31 cellular contexts compared by ENCODE assay signal in the genomic region with DNA sequence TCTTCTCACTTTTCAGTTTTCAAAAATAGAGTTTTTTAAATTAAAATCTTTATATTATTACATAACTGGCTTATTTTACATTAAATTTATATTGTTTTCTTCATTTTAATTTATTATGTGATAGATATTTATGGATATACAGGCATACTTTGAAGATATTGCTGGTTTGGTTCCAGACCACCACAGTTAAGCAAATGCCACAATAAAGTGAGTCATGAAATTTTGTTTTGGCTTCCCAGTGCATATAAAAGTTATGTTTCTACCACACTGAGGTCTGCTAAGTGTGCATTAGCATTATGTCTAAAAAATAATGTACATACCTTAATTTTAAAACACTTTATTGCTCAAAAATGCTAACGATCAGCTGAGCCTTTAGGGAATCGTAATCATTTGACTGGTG. TPM values are rescaled to one million over a fixed set of nuclear protein-coding genes. Genes with fewer than 3 reads are reported as not detected.
DNase-seq lines count a peak whose midpoint lies in the region; ATAC-seq, FAIRE-seq and TF ChIP-seq lines count a peak whose summit lies in the region.
"Had no signal": no experiment of that assay in that cellular context is flagged by ENCODE, and none has a peak within 500 bp of the region (broad histone marks: within the 10 kb centered on the region; RNA-seq: fewer than 3 reads in every experiment).

No MANE protein-coding gene starts in this region.

- no peak for TF ChIP-seq POLR2A in uterus (IDR thresholded peaks at IDR 0.05)

- peak; percentile 21 for FAIRE-seq in G401.6 (lab: Jason Lieb, UNC)
- FAIRE-seq in astrocyte (lab: Jason Lieb, UNC), result no peak
- no peak for FAIRE-seq in kidney (lab: Jason Lieb, UNC)

- no peaks in the 10 kb centered on the region for H3K9me3 Mint-ChIP-seq in astrocyte (ENCODE audit: unreplicated experiment)
- H3K9me3 Mint-ChIP-seq in stimulated activated naive CD8-positive, alpha-beta T cell treated with anti-CD3 and anti-CD28 coated beads, Interleukin-15, amount 100 ng/mL, for 72 hours, result no peaks in the 10 kb centered on the region
- H3K9me3 Mint-ChIP-seq: activated naive CD8-positive, alpha-beta T cell treated with anti-CD3 and anti-CD28 coated beads, Interleukin-2, amount 50 U/mL, for 24 hours; endodermal cell; IgD-negative memory B cell; memory B cell; naive B cell; stimulated activated naive B cell treated with anti-CD40 and anti-IgM and Interleukin-4, amounts not matched to agents 10 μg/mL and 1 μg/mL and 100 μg/mL, for 72 hours had no signal

- H3K36me3 ChIP-seq in astrocyte (ENCODE audit: insufficient read depth, low read length) (no peaks in the 10 kb centered on the region), uterus (no peaks in the 10 kb centered on the region), kidney (ENCODE audit: control insufficient read depth in 1 of 2, insufficient read depth in 2 of 2, low read length in 2 of 2) (peaks cover 3 to 5% of the 10 kb centered on the region in 2 donors)

- no peak for ATAC-seq in stimulated activated naive CD8-positive, alpha-beta T cell treated with anti-CD3 and anti-CD28 coated beads, Interleukin-15, amount 100 ng/mL, for 72 hours
- ATAC-seq: activated naive CD8-positive, alpha-beta T cell treated with anti-CD3 and anti-CD28 coated beads, Interleukin-2, amount 50 U/mL, for 24 hours; heart left ventricle; left colon; stimulated activated naive B cell treated with anti-CD40 and anti-IgM and Interleukin-4, amounts not matched to agents 10 μg/mL and 1 μg/mL and 100 μg/mL, for 72 hours had no signal

- H3K9me3 ChIP-seq in astrocyte (ENCODE audit: insufficient read depth, low read depth, low read length) (no peaks in the 10 kb centered on the region), uterus (no peaks in the 10 kb centered on the region), kidney (ENCODE audit: control insufficient read depth in 1 of 2, low read length in 2 of 2) (no peaks in the 10 kb centered on the region)
- H3K9me3 ChIP-seq: BE2C, esophagus squamous epithelium, heart left ventricle, SJSA1, thoracic aorta had no signal

- H2AFZ ChIP-seq in astrocyte (ENCODE audit: low read depth, low read length), result no peak overlapping the region

- no peak overlapping the region for H3K4me3 Mint-ChIP-seq in astrocyte (ENCODE audit: unreplicated experiment)
- H3K4me3 Mint-ChIP-seq in stimulated activated naive CD8-positive, alpha-beta T cell treated with anti-CD3 and anti-CD28 coated beads, Interleukin-15, amount 100 ng/mL, for 72 hours, result no peak overlapping the region
- H3K4me3 Mint-ChIP-seq: activated naive CD8-positive, alpha-beta T cell treated with anti-CD3 and anti-CD28 coated beads, Interleukin-2, amount 50 U/mL, for 24 hours; endodermal cell; IgD-negative memory B cell; memory B cell; naive B cell; stimulated activated naive B cell treated with anti-CD40 and anti-IgM and Interleukin-4, amounts not matched to agents 10 μg/mL and 1 μg/mL and 100 μg/mL, for 72 hours had no signal

- no peaks in the 10 kb centered on the region for H3K27me3 Mint-ChIP-seq in astrocyte (ENCODE audit: low read depth, unreplicated experiment)
- H3K27me3 Mint-ChIP-seq in stimulated activated naive CD8-positive, alpha-beta T cell treated with anti-CD3 and anti-CD28 coated beads, Interleukin-15, amount 100 ng/mL, for 72 hours, result no peaks in the 10 kb centered on the region
- H3K27me3 Mint-ChIP-seq: activated naive CD8-positive, alpha-beta T cell treated with anti-CD3 and anti-CD28 coated beads, Interleukin-2, amount 50 U/mL, for 24 hours; IgD-negative memory B cell; memory B cell; naive B cell; stimulated activated naive B cell treated with anti-CD40 and anti-IgM and Interleukin-4, amounts not matched to agents 10 μg/mL and 1 μg/mL and 100 μg/mL, for 72 hours had no signal

- H3K4me1 Mint-ChIP-seq in astrocyte (ENCODE audit: low read depth, unreplicated experiment), result peaks cover 13% of the 10 kb centered on the region
- H3K4me1 Mint-ChIP-seq in stimulated activated naive CD8-positive, alpha-beta T cell treated with anti-CD3 and anti-CD28 coated beads, Interleukin-15, amount 100 ng/mL, for 72 hours, result peaks cover 11% of the 10 kb centered on the region
- H3K4me1 Mint-ChIP-seq: activated naive CD8-positive, alpha-beta T cell treated with anti-CD3 and anti-CD28 coated beads, Interleukin-2, amount 50 U/mL, for 24 hours had no signal

- H3K27ac ChIP-seq in astrocyte (ENCODE audit: low read depth, low read length) (no peak overlapping the region), uterus (no peak overlapping the region), kidney (ENCODE audit: low read depth in 2 of 2, low read length in 2 of 2) (no peak overlapping the region)
- H3K27ac ChIP-seq: cardiac muscle cell, esophagus squamous epithelium, heart left ventricle, SJSA1, skin epidermis, thoracic aorta had no signal

- H3K4me1 ChIP-seq in astrocyte (ENCODE audit: insufficient read depth, low read length) (peaks cover 6% of the 10 kb centered on the region), uterus (no peaks in the 10 kb centered on the region), kidney (ENCODE audit: control insufficient read depth in 1 of 2, insufficient read depth in 1 of 2, low read depth in 1 of 2, low read length in 2 of 2) (peaks cover 0 to 5% of the 10 kb centered on the region in 2 donors)
- H3K4me1 ChIP-seq: SJSA1 had no signal

- H3K4me3 ChIP-seq in astrocyte (ENCODE audit: insufficient read depth, low read depth, low read length), result no peak overlapping the region
- no peak overlapping the region for H3K4me3 ChIP-seq in uterus
- no peak overlapping the region for H3K4me3 ChIP-seq in kidney (ENCODE audit: low read length in 2 of 2)
- H3K4me3 ChIP-seq: cardiac muscle cell, esophagus squamous epithelium, heart left ventricle, SJSA1, skin epidermis, thoracic aorta had no signal

- H3K27me3 ChIP-seq in astrocyte (ENCODE audit: insufficient read depth, low read length) (no peaks in the 10 kb centered on the region), uterus (no peaks in the 10 kb centered on the region)
- H3K27me3 ChIP-seq: BE2C, cardiac muscle cell, esophagus squamous epithelium, heart left ventricle, SJSA1 had no signal

- peaks cover 9% of the 10 kb centered on the region for H3K36me3 Mint-ChIP-seq in astrocyte (ENCODE audit: low read depth, unreplicated experiment)

- peaks cover 1% of the 10 kb centered on the region for H3K79me2 ChIP-seq in astrocyte (ENCODE audit: insufficient read depth, low read length)

- H4K20me1 ChIP-seq in astrocyte (ENCODE audit: insufficient read depth, low read length), result peaks cover 48% of the 10 kb centered on the region

- intact Hi-C loops in uterus (cut with DNase I; ENCODE audit: low total_unique reads), result no loop called here
- intact Hi-C loops in kidney (cut with DNase I), result no loop called here

- H3K9ac ChIP-seq in astrocyte (ENCODE audit: low read length) (no peak overlapping the region), kidney (ENCODE audit: low read length in 2 of 2) (no peak overlapping the region)

- H3K4me2 ChIP-seq in astrocyte (ENCODE audit: low read length), result no peak overlapping the region

- H3K27ac Mint-ChIP-seq in astrocyte (ENCODE audit: unreplicated experiment), result no peak overlapping the region
- H3K27ac Mint-ChIP-seq in stimulated activated naive CD8-positive, alpha-beta T cell treated with anti-CD3 and anti-CD28 coated beads, Interleukin-15, amount 100 ng/mL, for 72 hours, result no peak overlapping the region
- H3K27ac Mint-ChIP-seq: activated naive CD8-positive, alpha-beta T cell treated with anti-CD3 and anti-CD28 coated beads, Interleukin-2, amount 50 U/mL, for 24 hours; endodermal cell; IgD-negative memory B cell; memory B cell; stimulated activated naive B cell treated with anti-CD40 and anti-IgM and Interleukin-4, amounts not matched to agents 10 μg/mL and 1 μg/mL and 100 μg/mL, for 72 hours had no signal

- no peak for TF ChIP-seq CTCF in astrocyte (IDR thresholded peaks at IDR 0.05; ENCODE audit: insufficient read depth, low read depth, low read length)
- no peak for TF ChIP-seq CTCF in uterus (IDR thresholded peaks at IDR 0.05)
- TF ChIP-seq CTCF in kidney (IDR thresholded peaks at IDR 0.05; ENCODE audit: borderline replicate concordance, extremely low read depth, insufficient read depth), result no peak

- DNase-seq in astrocyte (ENCODE audit: low read depth) (peak; percentile 20), fibroblast of peridontal ligament (ENCODE audit: extremely low read depth) (peak; percentile 70), uterus (no peak), kidney tubule cell (ENCODE audit: low spot score) (no peak), kidney (no peak)
- DNase-seq in stimulated activated naive CD8-positive, alpha-beta T cell treated with anti-CD3 and anti-CD28 coated beads, Interleukin-15, amount 100 ng/mL, for 72 hours, result no peak
- DNase-seq: activated CD8-positive, alpha-beta memory T cell treated with anti-CD3 and anti-CD28 coated beads for 24 hours; activated gamma-delta T cell treated with Interleukin-2 at 50 U/mL for 16 hours; activated naive CD8-positive, alpha-beta T cell treated with anti-CD3 and anti-CD28 coated beads, Interleukin-2, amount 50 U/mL, for 24 hours; activated T-cell treated with anti-CD3 and anti-CD28 coated beads, Interleukin-2, amount 50 U/mL, for 1 hour; BE2C; DMS53; endodermal cell; esophagus squamous epithelium; heart left ventricle; left colon; naive B cell; NCI-H1105 treated with DMSO at 0.1 percent for 48 hours; NCI-H2029 treated with DMSO at 0.1 percent for 48 hours; NCI-H226; NCI-H748 treated with DMSO at 0.1 percent for 48 hours; nucleus accumbens; stimulated activated CD4-positive, alpha-beta T cell treated with anti-CD3 and anti-CD28 coated beads, Interleukin-4, amount 100 ng/mL, for 1 hour; stimulated activated naive B cell treated with anti-CD40 and anti-IgM and Interleukin-4, amounts not matched to agents 10 μg/mL and 1 μg/mL and 100 μg/mL, for 72 hours had no signal

RNA-seq across cellular contexts. Expression of a gene that starts 47.5 kb away (rescaled TPM):
- 82.2 and 92.4 TPM in 2 replicates for total RNA-seq in astrocyte
- total RNA-seq in uterus, result 100 to 1,000 TPM in 1 of 4 donors, 10 to 100 TPM in 3; 63.2 to 106 (median 92.2) TPM
- total RNA-seq in kidney, result 73.9 TPM
- 219 TPM for polyA plus RNA-seq in kidney (ENCODE audit: insufficient read depth, low read depth, low replicate concordance)

Comparison
In these comparisons a context has a peak if more than half of its experiments do, and no peak if none do; other contexts are left out.
1. DNase-seq: peak in astrocyte (single experiment) and fibroblast of peridontal ligament (single experiment); none in uterus (0 of 2), stimulated activated naive CD8-positive, alpha-beta T cell treated with anti-CD3 and anti-CD28 coated beads, Interleukin-15, amount 100 ng/mL, for 72 hours (0 of 2), kidney tubule cell (single experiment) and kidney (single experiment).